ENCODE assay signal across 8 cellular contexts in the genomic region with DNA sequence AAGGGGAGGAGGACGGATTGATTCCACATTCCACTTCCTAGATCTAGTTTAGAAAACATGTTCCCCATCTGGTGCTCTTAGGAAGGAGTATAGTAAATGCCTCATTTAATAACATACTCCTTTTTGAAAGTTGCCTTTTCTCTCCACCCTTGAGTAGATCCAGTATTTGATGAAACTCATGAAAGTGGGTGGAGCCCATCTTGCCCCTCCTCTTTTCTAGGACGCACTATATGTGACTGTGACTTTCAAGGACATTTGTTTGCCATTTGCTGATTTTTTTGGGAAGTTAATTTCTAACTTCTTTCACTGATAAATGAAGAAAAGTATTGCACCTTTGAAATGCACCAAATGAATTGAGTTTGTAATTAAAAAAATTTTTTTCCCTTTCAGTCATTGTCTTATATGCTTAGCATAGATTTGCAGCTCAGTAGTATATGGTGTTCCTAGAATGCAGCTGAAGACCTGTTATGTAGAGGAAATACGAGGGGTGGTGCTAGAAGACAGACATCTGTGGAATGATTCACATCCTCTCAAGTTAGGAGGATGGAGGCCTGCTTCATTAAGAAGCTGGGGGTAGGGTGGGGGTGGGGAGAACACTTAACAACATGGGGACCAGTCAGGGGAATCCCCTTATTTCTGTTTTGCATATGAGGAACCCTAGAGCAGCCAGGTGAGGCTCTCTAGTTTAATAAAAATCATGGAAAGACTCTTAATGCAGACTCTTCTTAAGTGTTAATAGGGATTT. TPM values are rescaled to one million over a fixed set of nuclear protein-coding genes. Genes with fewer than 3 reads are reported as not detected.
DNase-seq lines count a peak whose midpoint lies in the region; TF ChIP-seq lines count a peak whose summit lies in the region.
"Not testable (repeated sequence)": the region's sequence is repeated elsewhere in the genome, so short reads cannot be mapped to it uniquely, and the experiment has no call there.

No MANE protein-coding gene starts in this region.

- H3K27ac ChIP-seq in ACC112 (ENCODE audit: low read depth, low read length) = 0 out of 2 replicates have a peak overlapping the region, but pooled peaks have one; percentile 8
- H3K27ac ChIP-seq in mammary epithelial cell (ENCODE audit: insufficient read depth, low read depth, low read length) = not testable (repeated sequence)

- peak overlapping the region; percentile 23 for H3K4me3 Mint-ChIP-seq in T-helper 1 cell treated with Interleukin-12 subunit alpha and Interleukin-12 subunit beta and Interleukin-4 antibody, amounts not matched to agents 30 μg/mL and 1 μg/mL, for 36 hours

- 43% methylated on average over 2 of the region's 3 CpGs for WGBS in mammary epithelial cell (ENCODE audit: low coverage, missing lambda C conversion rate)

- in situ Hi-C loops in mammary epithelial cell (cut with MboI; ENCODE audit: low sequenced_read_pairs in 2 of 2) = not testable (repeated sequence)

- H2AFZ ChIP-seq in ACC112 (ENCODE audit: low read length, unreplicated experiment); mammary epithelial cell (ENCODE audit: low read depth, low read length): not testable (repeated sequence)

- H3K4me3 ChIP-seq in ACC112 (ENCODE audit: low read depth, low read length); mammary epithelial cell (replicated peaks in 1 of 3; ENCODE audit: insufficient read depth in 1 of 3, low read depth in 2 of 3, low read length in 3 of 3): not testable (repeated sequence)

- peaks cover 34% of the 10 kb centered on the region for H4K20me1 ChIP-seq in mammary epithelial cell (ENCODE audit: insufficient read depth, low read length)

- BruUV-seq in mammary epithelial cell (replicated peaks; lab: Mats Ljungman, UMichigan) = TSS peak; percentile 64

- peaks cover 30% of the 10 kb centered on the region for H3K36me3 ChIP-seq in ACC112 (ENCODE audit: insufficient read depth, low read length)
- peaks cover 49% of the 10 kb centered on the region for H3K36me3 ChIP-seq in mammary epithelial cell (ENCODE audit: insufficient read depth, low read length)

- intact Hi-C loops in mammary epithelial cell (cut with micrococcal nuclease) = loop anchor here (5.0 kb wide), 1 partner anchor 65 kb away; no protein-coding TSS in a partner anchor

- CTCF ChIA-PET in mammary epithelial cell (lab: Charles Lee; ENCODE audit: low non-redundant PET) = interaction anchor here (0.6 to 0.7 kb wide), 3 partner anchors 14 to 363 kb away, joined by 3 to 9 read pairs (median 4); no protein-coding TSS in a partner anchor

- H3K79me2 ChIP-seq in ACC112 (ENCODE audit: control insufficient read depth, insufficient read depth, low read length, unreplicated experiment) = peaks cover 75% of the 10 kb centered on the region
- H3K79me2 ChIP-seq in mammary epithelial cell (ENCODE audit: insufficient read depth, low read length) = peaks cover 89% of the 10 kb centered on the region

- not testable (repeated sequence) for H3K9me3 Mint-ChIP-seq in T-helper 1 cell treated with Interleukin-12 subunit alpha and Interleukin-12 subunit beta and Interleukin-4 antibody, amounts not matched to agents 30 μg/mL and 1 μg/mL, for 36 hours

- peaks cover 50% of the 10 kb centered on the region for H3K36me3 Mint-ChIP-seq in T-helper 1 cell treated with Interleukin-12 subunit alpha and Interleukin-12 subunit beta and Interleukin-4 antibody, amounts not matched to agents 30 μg/mL and 1 μg/mL, for 36 hours (ENCODE audit: low read depth)

- H3K9me3 ChIP-seq in mammary epithelial cell (replicated peaks; ENCODE audit: insufficient read depth, low read length) = not testable (repeated sequence)

- H3K27ac Mint-ChIP-seq in T-helper 1 cell treated with Interleukin-12 subunit alpha and Interleukin-12 subunit beta and Interleukin-4 antibody, amounts not matched to agents 30 μg/mL and 1 μg/mL, for 36 hours = peak overlapping the region; percentile 12

- not testable (repeated sequence) for H3K4me2 ChIP-seq in mammary epithelial cell (ENCODE audit: insufficient read depth, low read depth, low read length)

- not testable (repeated sequence) for H3K9ac ChIP-seq in mammary epithelial cell (ENCODE audit: insufficient read depth, low read length)

- H3K27me3 ChIP-seq in ACC112 (ENCODE audit: insufficient read depth, low read length); mammary epithelial cell (ENCODE audit: insufficient read depth, low read length): not testable (repeated sequence)

- dilution Hi-C loops in mammary epithelial cell (cut with HindIII; ENCODE audit: low sequenced_read_pairs) = loop anchor here (5.0 kb wide), 2 partner anchors 40 to 60 kb away; a partner anchor contains a TSS

- not testable (repeated sequence) for H3K27me3 Mint-ChIP-seq in T-helper 1 cell treated with Interleukin-12 subunit alpha and Interleukin-12 subunit beta and Interleukin-4 antibody, amounts not matched to agents 30 μg/mL and 1 μg/mL, for 36 hours (ENCODE audit: low read depth)

- H3K4me1 Mint-ChIP-seq in T-helper 1 cell treated with Interleukin-12 subunit alpha and Interleukin-12 subunit beta and Interleukin-4 antibody, amounts not matched to agents 30 μg/mL and 1 μg/mL, for 36 hours (ENCODE audit: low read depth) = peaks cover 58% of the 10 kb centered on the region

- not testable (repeated sequence) for TF ChIP-seq CTCF in mammary epithelial cell (conservative IDR thresholded peaks at IDR 0.05 in 1 of 2, IDR thresholded peaks at IDR 0.05 in 1 of 2; ENCODE audit: extremely low read depth in 1 of 2, insufficient read depth in 1 of 2, low read depth in 1 of 2, low read length in 2 of 2)

- DNase-seq in GM19238 (ENCODE audit: insufficient read length, low spot score) = peak; percentile 30
- DNase-seq in Kasumi-1 (lab: John Stamatoyannopoulos, UW) = peak; percentile 65 to 69
- peak; percentile 32 for DNase-seq in activated T-cell treated with anti-CD3 and anti-CD28 coated beads for 24 hours (ENCODE audit: low read depth)
- DNase-seq in mammary epithelial cell = peak; percentile 62
- peak; percentile 62 for DNase-seq in iPS DF 4.7 (ENCODE audit: extremely low read depth, low spot score)
- DNase-seq in stimulated activated CD4-positive, alpha-beta T cell treated with anti-CD3 and anti-CD28 coated beads, Interleukin-12 subunit alpha, Interleukin-12 subunit beta, amount 100 ng/mL, for 48 hours (ENCODE audit: low read depth in 2 of 3, low spot score in 1 of 3) = peak; percentile 20 to 30 (median 24)

- H3K4me1 ChIP-seq in ACC112 (ENCODE audit: control insufficient read depth, insufficient read depth, low read length, unreplicated experiment) (peaks cover 48% of the 10 kb centered on the region), mammary epithelial cell (ENCODE audit: insufficient read depth, low read length) (peaks cover 29% of the 10 kb centered on the region)

RNA-seq across cellular contexts. Expression of a gene that starts 39.7 kb away (rescaled TPM):
- 100 to 1,000 TPM; 234 to 414 TPM for total RNA-seq in mammary epithelial cell
- 232 TPM for polyA plus RNA-seq in mammary epithelial cell
- 408 TPM for polyA minus RNA-seq in mammary epithelial cell

RNA-seq across cellular contexts. Expression of a gene that starts 50.7 kb away (rescaled TPM):
- total RNA-seq in mammary epithelial cell = under 1 TPM; 0.26 to 0.33 TPM
- 0.11 TPM for polyA plus RNA-seq in mammary epithelial cell
- polyA minus RNA-seq in mammary epithelial cell = not detected
